24 cellular contexts compared by ENCODE assay signal in genomic region chr5:170907758-170908157, GRCh38. TPM values are rescaled to one million over a fixed set of nuclear protein-coding genes. Genes with fewer than 3 reads are reported as not detected.
A peak's percentile ranks its signal among the peaks of the same experiment; 100 is the strongest.
DNase-seq lines count a peak whose midpoint lies in the region; ATAC-seq, FAIRE-seq and TF ChIP-seq lines count a peak whose summit lies in the region.
"Had no signal": no experiment of that assay in that cellular context is flagged by ENCODE, and none has a peak within 500 bp of the region (broad histone marks: within the 10 kb centered on the region; RNA-seq: fewer than 3 reads in every experiment).

No MANE protein-coding gene starts in this region.

- H3K9me3 ChIP-seq in DOHH2 (ENCODE audit: control insufficient read depth, insufficient read depth, low read length) (peaks cover 3% of the 10 kb centered on the region; the same call in 1 of the 2 replicates), GM12878 (replicated peaks; ENCODE audit: control insufficient read depth, insufficient read depth, low read length) (no peaks in the 10 kb centered on the region; the same call in 1 of the 3 replicates)
- H3K9me3 ChIP-seq in CD8-positive, alpha-beta memory T cell (ENCODE audit: low read length): no peaks in the 10 kb centered on the region
- H3K9me3 ChIP-seq: gastrocnemius medialis, left ventricle myocardium inferior had no signal

- H3K4me1 Mint-ChIP-seq in CD8-positive, alpha-beta memory T cell: no peaks in the 10 kb centered on the region
- H3K4me1 Mint-ChIP-seq: activated CD4-positive, alpha-beta T cell treated with anti-CD3 and anti-CD28 coated beads, Interleukin-2, amount 10 ng/mL, durations not matched to agents 24 days and 14 days; activated naive CD4-positive, alpha-beta T cell treated with anti-CD3 and anti-CD28 coated beads, Interleukin-2, amount 10 ng/mL, durations not matched to agents 7 days and 5 days; CD4-positive, CD25-positive, alpha-beta regulatory T cell had no signal

- peaks cover 0 to under 1% (median 0%) of the 10 kb centered on the region in 5 donors for H3K9me3 Mint-ChIP-seq in CD8-positive, alpha-beta memory T cell
- H3K9me3 Mint-ChIP-seq: activated CD4-positive, alpha-beta T cell treated with anti-CD3 and anti-CD28 coated beads, Interleukin-2, amount 10 ng/mL, durations not matched to agents 24 days and 14 days; activated naive CD4-positive, alpha-beta T cell treated with anti-CD3 and anti-CD28 coated beads, Interleukin-2, amount 10 ng/mL, durations not matched to agents 7 days and 5 days; CD4-positive, CD25-positive, alpha-beta regulatory T cell had no signal

- in situ Hi-C loops in GM12878 (cut with MboI): no loop called here

- no peak for TF ChIP-seq CTCF in DOHH2 (IDR thresholded peaks at IDR 0.05; ENCODE audit: low read depth, low read length, poor library complexity, severe bottlenecking)
- no peak for TF ChIP-seq CTCF in GM12878 (IDR thresholded peaks at IDR 0.05 in 2 of 3, conservative IDR thresholded peaks at IDR 0.05 in 1 of 3; ENCODE audit: control insufficient read depth in 2 of 3, extremely low read depth in 1 of 3, insufficient read depth in 1 of 3, low read depth in 3 of 3, low read length in 3 of 3)

- CTCF ChIA-PET in GM12878 (lab: Yijun Ruan, JAX): no interaction called here
- CTCF ChIA-PET in CD8-positive, alpha-beta memory T cell (lab: Charles Lee): no interaction called here

- no peaks in the 10 kb centered on the region for H3K79me2 ChIP-seq in DOHH2 (ENCODE audit: control insufficient read depth, low read length)
- H3K79me2 ChIP-seq in GM12878 (ENCODE audit: control insufficient read depth, insufficient read depth, low read length): no peaks in the 10 kb centered on the region

- no peak overlapping the region for H3K9ac ChIP-seq in GM12878 (ENCODE audit: control insufficient read depth, insufficient read depth, low read length)

- SMC1A ChIA-PET in GM12878 (lab: Charles Lee; ENCODE audit: uncharacterized antibody, unreplicated experiment): no interaction called here

- no peaks in the 10 kb centered on the region for H3K36me3 Mint-ChIP-seq in CD8-positive, alpha-beta memory T cell
- H3K36me3 Mint-ChIP-seq: activated naive CD4-positive, alpha-beta T cell treated with anti-CD3 and anti-CD28 coated beads, Interleukin-2, amount 10 ng/mL, durations not matched to agents 7 days and 5 days; CD4-positive, CD25-positive, alpha-beta regulatory T cell had no signal

- H3K36me3 ChIP-seq in DOHH2 (ENCODE audit: control insufficient read depth, low read length) (no peaks in the 10 kb centered on the region; the same call in 1 of the 2 replicates), GM12878 (ENCODE audit: control insufficient read depth in 2 of 2, insufficient read depth in 2 of 2, low read length in 1 of 2) (no peaks in the 10 kb centered on the region)
- no peaks in the 10 kb centered on the region for H3K36me3 ChIP-seq in CD8-positive, alpha-beta memory T cell (ENCODE audit: insufficient read depth, low read length)
- H3K36me3 ChIP-seq: gastrocnemius medialis, left ventricle myocardium inferior had no signal

- H3K9me2 ChIP-seq in DOHH2 (replicated peaks; ENCODE audit: control insufficient read depth, low read length): no peaks in the 10 kb centered on the region

- H3K4me3 Mint-ChIP-seq in CD8-positive, alpha-beta memory T cell: no peak overlapping the region
- H3K4me3 Mint-ChIP-seq: activated CD4-positive, alpha-beta T cell treated with anti-CD3 and anti-CD28 coated beads, Interleukin-2, amount 10 ng/mL, durations not matched to agents 24 days and 14 days; activated naive CD4-positive, alpha-beta T cell treated with anti-CD3 and anti-CD28 coated beads, Interleukin-2, amount 10 ng/mL, durations not matched to agents 7 days and 5 days; CD4-positive, CD25-positive, alpha-beta regulatory T cell had no signal

- H4K20me1 ChIP-seq in DOHH2 (ENCODE audit: control insufficient read depth, insufficient read depth, low read depth, low read length): no peaks in the 10 kb centered on the region
- no peaks in the 10 kb centered on the region for H4K20me1 ChIP-seq in GM12878 (ENCODE audit: control insufficient read depth, insufficient read depth)

- RAD21 ChIA-PET in GM12878 (lab: Charles Lee; ENCODE audit: unreplicated experiment): no interaction called here

- ATAC-seq in GM12878: peak; percentile 30
- ATAC-seq: gastrocnemius medialis, HepG2, sciatic nerve, SK-N-SH treated with all-trans-retinoic acid at 6 μM for 48 hours had no signal

- TF ChIP-seq POLR2A in GM12878 (IDR thresholded peaks at IDR 0.05; ENCODE audit: low read depth, low read length): no peak

- peak overlapping the region; percentile 61 for H3K27ac ChIP-seq in DOHH2 (ENCODE audit: low read depth, low read length)
- H3K27ac ChIP-seq in GM12878 (ENCODE audit: control insufficient read depth, insufficient read depth): no peak overlapping the region
- H3K27ac ChIP-seq in CD8-positive, alpha-beta memory T cell (ENCODE audit: low read depth, low read length): no peak overlapping the region
- H3K27ac ChIP-seq: gastrocnemius medialis, left ventricle myocardium inferior had no signal

- 0% methylated on average over 1 of the region's 1 CpG for WGBS in GM12878 (ENCODE audit: insufficient coverage, insufficient replicate concordance, low lambda C conversion rate, missing lambda C conversion rate)

- intact Hi-C loops in GM12878 (cut with micrococcal nuclease; ENCODE audit: unreplicated experiment): no loop called here

- FAIRE-seq in GM12878 (lab: Jason Lieb, UNC): no peak
- FAIRE-seq: HepG2, TTC549 had no signal

- no peak for TF ChIP-seq EP300 in GM12878 (IDR thresholded peaks at IDR 0.05; ENCODE audit: borderline replicate concordance in 1 of 2, control insufficient read depth in 1 of 2, low read depth in 2 of 2, low read length in 2 of 2)

- no peak overlapping the region for H2AFZ ChIP-seq in GM12878 (ENCODE audit: control insufficient read depth, low read depth, low read length)

- H3F3A ChIP-seq in DOHH2 (ENCODE audit: control insufficient read depth, insufficient read depth): no peaks in the 10 kb centered on the region

- no peak overlapping the region for H3K4me3 ChIP-seq in DOHH2 (ENCODE audit: low read length)
- no peak overlapping the region for H3K4me3 ChIP-seq in GM12878
- no peak overlapping the region for H3K4me3 ChIP-seq in CD8-positive, alpha-beta memory T cell (ENCODE audit: low read length)
- H3K4me3 ChIP-seq: gastrocnemius medialis, left ventricle myocardium inferior had no signal

- no peak for TF ChIP-seq RAD21 in GM12878 (IDR thresholded peaks at IDR 0.05; ENCODE audit: insufficient read depth, low read depth, low read length)

- H3K4me2 ChIP-seq in DOHH2 (ENCODE audit: low read length) (peak overlapping the region; percentile 16), GM12878 (ENCODE audit: control insufficient read depth, insufficient read depth) (no peak overlapping the region)

- peaks cover 0 to 2% of the 10 kb centered on the region in 2 donors for H3K27me3 Mint-ChIP-seq in CD8-positive, alpha-beta memory T cell
- H3K27me3 Mint-ChIP-seq: activated CD4-positive, alpha-beta T cell treated with anti-CD3 and anti-CD28 coated beads, Interleukin-2, amount 10 ng/mL, durations not matched to agents 24 days and 14 days; activated naive CD4-positive, alpha-beta T cell treated with anti-CD3 and anti-CD28 coated beads, Interleukin-2, amount 10 ng/mL, durations not matched to agents 7 days and 5 days; CD4-positive, CD25-positive, alpha-beta regulatory T cell had no signal

- no peak overlapping the region for H3K27ac Mint-ChIP-seq in CD8-positive, alpha-beta memory T cell
- H3K27ac Mint-ChIP-seq: activated CD4-positive, alpha-beta T cell treated with anti-CD3 and anti-CD28 coated beads, Interleukin-2, amount 10 ng/mL, durations not matched to agents 24 days and 14 days; activated naive CD4-positive, alpha-beta T cell treated with anti-CD3 and anti-CD28 coated beads, Interleukin-2, amount 10 ng/mL, durations not matched to agents 7 days and 5 days; CD4-positive, CD25-positive, alpha-beta regulatory T cell had no signal

- POLR2A ChIA-PET in GM12878 (lab: Charles Lee): no interaction called here
- POLR2A ChIA-PET in CD8-positive, alpha-beta memory T cell (lab: Charles Lee): no interaction called here

- no TSS peak for BruUV-seq in GM12878 (replicated peaks; lab: Mats Ljungman, UMichigan)

- H3K27me3 ChIP-seq in DOHH2 (ENCODE audit: control insufficient read depth, low read length): no peaks in the 10 kb centered on the region
- no peaks in the 10 kb centered on the region for H3K27me3 ChIP-seq in GM12878 (replicated peaks in 1 of 2; ENCODE audit: control insufficient read depth in 2 of 2, insufficient read depth in 2 of 2, low read length in 1 of 2)
- no peaks in the 10 kb centered on the region for H3K27me3 ChIP-seq in CD8-positive, alpha-beta memory T cell (ENCODE audit: insufficient read depth, low read length, poor library complexity, severe bottlenecking)
- H3K27me3 ChIP-seq: gastrocnemius medialis had no signal

- H3K4me1 ChIP-seq in DOHH2 (ENCODE audit: control insufficient read depth, low read length) (peaks cover 34% of the 10 kb centered on the region), GM12878 (ENCODE audit: control insufficient read depth, insufficient read depth, low read length) (no peaks in the 10 kb centered on the region)
- H3K4me1 ChIP-seq in CD8-positive, alpha-beta memory T cell (ENCODE audit: insufficient read depth, low read length): no peaks in the 10 kb centered on the region
- H3K4me1 ChIP-seq: gastrocnemius medialis, left ventricle myocardium inferior had no signal

- peak; percentile 15 for DNase-seq in M059J (ENCODE audit: low read depth)
- no peak for DNase-seq in GM12878 (ENCODE audit: low read depth, low spot score)
- DNase-seq in foreskin melanocyte: peak; percentile 79
- no peak for DNase-seq in NCI-H2196 (lab: John Stamatoyannopoulos, UW; ENCODE audit: unreplicated experiment)
- no peak for DNase-seq in activated gamma-delta T cell (lab: John Stamatoyannopoulos, UW)
- no peak for DNase-seq in CD8-positive, alpha-beta memory T cell
- no peak for DNase-seq in NCI-H510A (lab: John Stamatoyannopoulos, UW)
- DNase-seq: activated CD4-positive, alpha-beta T cell treated with anti-CD3 and anti-CD28 coated beads, Interleukin-2, amount 10 ng/mL, durations not matched to agents 24 days and 14 days; activated naive CD4-positive, alpha-beta T cell treated with anti-CD3 and anti-CD28 coated beads, Interleukin-2, amount 10 ng/mL, durations not matched to agents 7 days and 5 days; CD4-positive, CD25-positive, alpha-beta regulatory T cell; central memory CD4-positive, alpha-beta T cell; DMS79 treated with DMSO at 0.1 percent for 48 hours; effector CD8-positive, alpha-beta T cell; gastrocnemius medialis; left ventricle myocardium inferior; NCI-H1105; NCI-H82; occipital lobe; stimulated activated CD4-positive, alpha-beta T cell treated with anti-CD3 and anti-CD28 coated beads, Interleukin-1b, Interleukin-23, amount 100 ng/mL, for 48 hours had no signal

RNA-seq across cellular contexts. Expression of gene RANBP17, which starts 45.9 kb away (rescaled TPM):
- total RNA-seq in M059J (2014; rRNA removed; shearing (Covaris generic)): not detected in 2 replicates
- total RNA-seq in GM12878 (2013; cell fraction: nucleolus; rRNA removed): not detected in 2 replicates
- not detected in 2 replicates for total RNA-seq in GM12878 (2014; rRNA removed)
- not detected in 2 replicates for total RNA-seq in GM12878 (2014; rRNA removed; fragmentation: Illumina TruSeq; extraction: Trizol)
- 0.10 TPM in 1 of 2 replicates, not detected in the other for total RNA-seq in GM12878 (2021)
- polyA plus RNA-seq in GM12878 (2011; ENCODE audit: low read depth): not detected
- not detected in 2 replicates for polyA plus RNA-seq in GM12878 (2011; rRNA removed)
- not detected in 2 replicates for polyA plus RNA-seq in GM12878 (2011; cell fraction: cytosol; rRNA removed)
- polyA plus RNA-seq in GM12878 (2011; cell fraction: nucleus; rRNA removed): not detected in 2 replicates
- polyA plus RNA-seq in GM12878 (2012): not detected in 2 replicates
- not detected in 2 replicates for polyA plus RNA-seq in GM12878 (2014; fragmentation: Illumina TruSeq; extraction: Trizol)
- not detected for polyA plus RNA-seq in GM12878 (2014; fragmentation: Nextera tagmentation; extraction: Ambion mirVana)
- not detected in 2 replicates for polyA plus RNA-seq in GM12878 (2014; rRNA removed)
- not detected for polyA plus RNA-seq in GM12878 (2016; fragmentation: Nextera tagmentation; extraction: Ambion mirVana)
- not detected in 2 replicates for polyA minus RNA-seq in GM12878 (2011; rRNA and poly(A)+ RNA removed)
- not detected in 2 replicates for polyA minus RNA-seq in GM12878 (2011; cell fraction: cytosol; rRNA and poly(A)+ RNA removed)
- polyA minus RNA-seq in GM12878 (2011; cell fraction: nucleus; rRNA and poly(A)+ RNA removed): not detected in 2 replicates
- total RNA-seq in CD8-positive, alpha-beta memory T cell: not detected
- not detected for polyA plus RNA-seq in CD8-positive, alpha-beta memory T cell
- total RNA-seq: activated CD4-positive, alpha-beta T cell treated with anti-CD3 and anti-CD28 coated beads, Interleukin-2, amount 10 ng/mL, durations not matched to agents 24 days and 14 days; CD4-positive, CD25-positive, alpha-beta regulatory T cell; HepG2 had no signal
- polyA plus RNA-seq: CD4-positive, CD25-positive, alpha-beta regulatory T cell; HepG2 had no signal

Comparison
In these comparisons a context has a peak if more than half of its experiments do, and no peak if none do; other contexts are left out.
1. DNase-seq: peak in M059J (single experiment) and foreskin melanocyte (single experiment); none in GM12878 (single experiment), NCI-H2196 (single experiment), activated gamma-delta T cell (single experiment), CD8-positive, alpha-beta memory T cell (0 of 5) and NCI-H510A (single experiment).